1 cellular context compared by ENCODE assay signal in the genomic region with DNA sequence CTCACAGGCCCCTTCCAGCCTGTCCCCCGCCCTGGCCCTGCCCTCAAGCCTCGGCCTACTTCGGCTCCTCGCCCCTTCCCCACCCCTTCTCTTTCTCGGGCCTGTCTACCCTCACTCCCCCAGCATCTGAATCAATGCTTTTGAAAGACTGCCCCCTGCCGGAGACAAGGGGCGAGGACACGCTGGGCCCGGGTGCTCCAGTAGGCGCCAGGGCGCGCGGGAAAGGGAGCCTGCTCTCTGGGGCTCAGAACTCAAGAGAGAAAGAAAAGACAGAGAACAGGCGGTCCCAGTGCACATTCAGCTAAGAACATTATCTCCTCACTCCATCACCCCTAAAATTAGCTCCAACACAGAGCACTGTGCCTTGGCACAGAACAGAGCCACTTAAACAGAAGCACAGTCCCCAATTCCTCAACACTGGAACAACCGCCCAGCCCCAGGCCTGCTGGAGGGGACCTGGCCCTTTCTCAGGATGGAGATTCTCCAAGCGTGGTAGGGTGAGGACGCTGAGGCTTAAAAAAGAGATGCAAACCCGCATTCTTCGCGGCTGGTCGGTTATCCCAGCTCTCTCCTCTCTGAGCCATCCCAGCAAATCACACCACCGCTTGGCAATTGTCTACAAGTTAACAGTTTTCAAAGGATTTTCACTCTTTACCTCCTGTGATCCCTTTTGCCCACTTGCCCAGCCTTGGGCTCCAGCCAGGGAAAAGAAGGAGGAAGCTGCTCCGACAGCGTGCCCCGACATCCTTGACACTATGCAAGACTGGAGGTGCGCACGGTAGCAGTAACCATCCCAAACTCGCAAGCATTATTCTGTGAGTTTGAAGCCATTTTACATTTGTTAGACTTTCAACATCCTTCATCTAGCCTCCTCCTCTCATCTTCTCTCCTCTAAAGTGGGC.
TF ChIP-seq lines count a peak whose summit lies in the region.

No MANE protein-coding gene starts in this region.

TF ChIP-seq in K562, 482 proteins besides CTCF, POLR2A, EP300 and RAD21 (continued from another document and continues in another):
- TF ChIP-seq, protein P1, sequence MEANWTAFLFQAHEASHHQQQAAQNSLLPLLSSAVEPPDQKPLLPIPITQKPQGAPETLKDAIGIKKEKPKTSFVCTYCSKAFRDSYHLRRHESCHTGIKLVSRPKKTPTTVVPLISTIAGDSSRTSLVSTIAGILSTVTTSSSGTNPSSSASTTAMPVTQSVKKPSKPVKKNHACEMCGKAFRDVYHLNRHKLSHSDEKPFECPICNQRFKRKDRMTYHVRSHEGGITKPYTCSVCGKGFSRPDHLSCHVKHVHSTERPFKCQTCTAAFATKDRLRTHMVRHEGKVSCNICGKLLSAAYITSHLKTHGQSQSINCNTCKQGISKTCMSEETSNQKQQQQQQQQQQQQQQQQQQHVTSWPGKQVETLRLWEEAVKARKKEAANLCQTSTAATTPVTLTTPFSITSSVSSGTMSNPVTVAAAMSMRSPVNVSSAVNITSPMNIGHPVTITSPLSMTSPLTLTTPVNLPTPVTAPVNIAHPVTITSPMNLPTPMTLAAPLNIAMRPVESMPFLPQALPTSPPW (CRISPR knock-in tag; IDR thresholded peaks at IDR 0.05): peak; percentile 77
- TF ChIP-seq, protein P2, sequence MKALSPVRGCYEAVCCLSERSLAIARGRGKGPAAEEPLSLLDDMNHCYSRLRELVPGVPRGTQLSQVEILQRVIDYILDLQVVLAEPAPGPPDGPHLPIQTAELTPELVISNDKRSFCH (CRISPR knock-in tag; IDR thresholded peaks at IDR 0.05): no peak
- TF ChIP-seq, protein P2 (tag; IDR thresholded peaks at IDR 0.05): no peak
- TF ChIP-seq CHD1 (IDR thresholded peaks at IDR 0.05; ENCODE audit: low read length) (peak; percentile 7), ZBTB7A (IDR thresholded peaks at IDR 0.05; ENCODE audit: borderline replicate concordance, control insufficient read depth, low read depth, low read length) (peak; percentile 80; the same call in 1 of the 2 replicates), RBBP5 (IDR thresholded peaks at IDR 0.05; ENCODE audit: borderline replicate concordance, insufficient read depth, low read length, poor library complexity, severe bottlenecking) (no peak), DDX20 (tag; IDR thresholded peaks at IDR 0.05; ENCODE audit: low read depth) (no peak), TOE1 (IDR thresholded peaks at IDR 0.05; ENCODE audit: borderline replicate concordance) (no peak), TOE1 (CRISPR knock-in tag; IDR thresholded peaks at IDR 0.05; ENCODE audit: borderline replicate concordance, low read depth) (0 out of 2 replicates have a peak, but pooled peaks have one; percentile 13), EP400 (IDR thresholded peaks at IDR 0.05) (no peak), SP1 (CRISPR knock-in tag; IDR thresholded peaks at IDR 0.05) (no peak), HMG20B (CRISPR knock-in tag; IDR thresholded peaks at IDR 0.05) (no peak), SMAD1 (IDR thresholded peaks at IDR 0.05; ENCODE audit: low read depth, low read length, partially characterized antibody) (peak; percentile 23), CEBPB (tag; IDR thresholded peaks at IDR 0.05) (no peak), CBFA2T3 (IDR thresholded peaks at IDR 0.05) (no peak), SMARCA4 (IDR thresholded peaks at IDR 0.05) (peak; percentile 54; the same call in 1 of the 2 replicates), FOXK1 (CRISPR knock-in tag; IDR thresholded peaks at IDR 0.05; ENCODE audit: borderline replicate concordance) (peak; percentile 57; the same call in 1 of the 2 replicates), TBP (optimal IDR thresholded peaks at IDR 0.05; ENCODE audit: low read depth, low read length) (peak; percentile 37), CCNT2 (IDR thresholded peaks at IDR 0.05; ENCODE audit: borderline replicate concordance, extremely low read depth, insufficient read length, low read depth, low read length) (no peak), NONO (IDR thresholded peaks at IDR 0.05; ENCODE audit: low read depth in 2 of 2, low read length in 1 of 2) (0 out of 4 replicates have a peak, but pooled peaks of 1 of the 2 experiments have one; percentile 50), XRCC5 (IDR thresholded peaks at IDR 0.05; ENCODE audit: low read depth, low read length) (peak; percentile 84; the same call in 1 of the 2 replicates), JUND (IDR thresholded peaks at IDR 0.05; ENCODE audit: borderline replicate concordance, low read depth, low read length) (peak; percentile 53; the same call in 1 of the 2 replicates), JUND (tag; IDR thresholded peaks at IDR 0.05; ENCODE audit: borderline replicate concordance, low read depth, low read length) (no peak; the same call in 2 of the 3 replicates), DNMT1 (IDR thresholded peaks at IDR 0.05) (no peak), ZNF217 (CRISPR knock-in tag; IDR thresholded peaks at IDR 0.05) (no peak), ELF4 (CRISPR knock-in tag; IDR thresholded peaks at IDR 0.05) (0 out of 2 replicates have a peak, but pooled peaks have one; percentile 20), ZNF24 (IDR thresholded peaks at IDR 0.05) (peak; percentile 46; the same call in 1 of the 2 replicates), TCF7 (IDR thresholded peaks at IDR 0.05; ENCODE audit: borderline replicate concordance) (0 out of 2 replicates have a peak, but pooled peaks have one; percentile 42), L3MBTL2 (IDR thresholded peaks at IDR 0.05) (peak; percentile 17; the same call in 1 of the 2 replicates), CREB1 (IDR thresholded peaks at IDR 0.05) (no peak), CREB1 (CRISPR knock-in tag; IDR thresholded peaks at IDR 0.05) (peak; percentile 65; the same call in 1 of the 2 replicates), HNRNPUL1 (IDR thresholded peaks at IDR 0.05; ENCODE audit: low read length) (no peak), RFX5 (IDR thresholded peaks at IDR 0.05; ENCODE audit: low read depth, low read length) (no peak), HCFC1 (IDR thresholded peaks at IDR 0.05; ENCODE audit: low read depth, low read length) (peak; percentile 36; the same call in 1 of the 2 replicates)
- TF ChIP-seq, protein P3, sequence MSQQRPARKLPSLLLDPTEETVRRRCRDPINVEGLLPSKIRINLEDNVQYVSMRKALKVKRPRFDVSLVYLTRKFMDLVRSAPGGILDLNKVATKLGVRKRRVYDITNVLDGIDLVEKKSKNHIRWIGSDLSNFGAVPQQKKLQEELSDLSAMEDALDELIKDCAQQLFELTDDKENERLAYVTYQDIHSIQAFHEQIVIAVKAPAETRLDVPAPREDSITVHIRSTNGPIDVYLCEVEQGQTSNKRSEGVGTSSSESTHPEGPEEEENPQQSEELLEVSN (IDR thresholded peaks at IDR 0.05; ENCODE audit: borderline replicate concordance in 1 of 2, extremely low read depth in 1 of 2, insufficient read depth in 1 of 2, insufficient read length in 1 of 2, low read depth in 1 of 2, low read length in 1 of 2, poor library complexity in 1 of 2, severe bottlenecking in 1 of 2): peak; percentile 62 to 93
- TF ChIP-seq, protein P4, sequence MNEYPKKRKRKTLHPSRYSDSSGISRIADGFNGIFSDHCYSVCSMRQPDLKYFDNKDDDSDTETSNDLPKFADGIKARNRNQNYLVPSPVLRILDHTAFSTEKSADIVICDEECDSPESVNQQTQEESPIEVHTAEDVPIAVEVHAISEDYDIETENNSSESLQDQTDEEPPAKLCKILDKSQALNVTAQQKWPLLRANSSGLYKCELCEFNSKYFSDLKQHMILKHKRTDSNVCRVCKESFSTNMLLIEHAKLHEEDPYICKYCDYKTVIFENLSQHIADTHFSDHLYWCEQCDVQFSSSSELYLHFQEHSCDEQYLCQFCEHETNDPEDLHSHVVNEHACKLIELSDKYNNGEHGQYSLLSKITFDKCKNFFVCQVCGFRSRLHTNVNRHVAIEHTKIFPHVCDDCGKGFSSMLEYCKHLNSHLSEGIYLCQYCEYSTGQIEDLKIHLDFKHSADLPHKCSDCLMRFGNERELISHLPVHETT (CRISPR knock-in tag; conservative IDR thresholded peaks at IDR 0.05 in 1 of 2, IDR thresholded peaks at IDR 0.05 in 1 of 2): 0 out of 4 replicates have a peak, but pooled peaks of 1 of the 2 experiments have one; percentile 27
- TF ChIP-seq, protein P5, sequence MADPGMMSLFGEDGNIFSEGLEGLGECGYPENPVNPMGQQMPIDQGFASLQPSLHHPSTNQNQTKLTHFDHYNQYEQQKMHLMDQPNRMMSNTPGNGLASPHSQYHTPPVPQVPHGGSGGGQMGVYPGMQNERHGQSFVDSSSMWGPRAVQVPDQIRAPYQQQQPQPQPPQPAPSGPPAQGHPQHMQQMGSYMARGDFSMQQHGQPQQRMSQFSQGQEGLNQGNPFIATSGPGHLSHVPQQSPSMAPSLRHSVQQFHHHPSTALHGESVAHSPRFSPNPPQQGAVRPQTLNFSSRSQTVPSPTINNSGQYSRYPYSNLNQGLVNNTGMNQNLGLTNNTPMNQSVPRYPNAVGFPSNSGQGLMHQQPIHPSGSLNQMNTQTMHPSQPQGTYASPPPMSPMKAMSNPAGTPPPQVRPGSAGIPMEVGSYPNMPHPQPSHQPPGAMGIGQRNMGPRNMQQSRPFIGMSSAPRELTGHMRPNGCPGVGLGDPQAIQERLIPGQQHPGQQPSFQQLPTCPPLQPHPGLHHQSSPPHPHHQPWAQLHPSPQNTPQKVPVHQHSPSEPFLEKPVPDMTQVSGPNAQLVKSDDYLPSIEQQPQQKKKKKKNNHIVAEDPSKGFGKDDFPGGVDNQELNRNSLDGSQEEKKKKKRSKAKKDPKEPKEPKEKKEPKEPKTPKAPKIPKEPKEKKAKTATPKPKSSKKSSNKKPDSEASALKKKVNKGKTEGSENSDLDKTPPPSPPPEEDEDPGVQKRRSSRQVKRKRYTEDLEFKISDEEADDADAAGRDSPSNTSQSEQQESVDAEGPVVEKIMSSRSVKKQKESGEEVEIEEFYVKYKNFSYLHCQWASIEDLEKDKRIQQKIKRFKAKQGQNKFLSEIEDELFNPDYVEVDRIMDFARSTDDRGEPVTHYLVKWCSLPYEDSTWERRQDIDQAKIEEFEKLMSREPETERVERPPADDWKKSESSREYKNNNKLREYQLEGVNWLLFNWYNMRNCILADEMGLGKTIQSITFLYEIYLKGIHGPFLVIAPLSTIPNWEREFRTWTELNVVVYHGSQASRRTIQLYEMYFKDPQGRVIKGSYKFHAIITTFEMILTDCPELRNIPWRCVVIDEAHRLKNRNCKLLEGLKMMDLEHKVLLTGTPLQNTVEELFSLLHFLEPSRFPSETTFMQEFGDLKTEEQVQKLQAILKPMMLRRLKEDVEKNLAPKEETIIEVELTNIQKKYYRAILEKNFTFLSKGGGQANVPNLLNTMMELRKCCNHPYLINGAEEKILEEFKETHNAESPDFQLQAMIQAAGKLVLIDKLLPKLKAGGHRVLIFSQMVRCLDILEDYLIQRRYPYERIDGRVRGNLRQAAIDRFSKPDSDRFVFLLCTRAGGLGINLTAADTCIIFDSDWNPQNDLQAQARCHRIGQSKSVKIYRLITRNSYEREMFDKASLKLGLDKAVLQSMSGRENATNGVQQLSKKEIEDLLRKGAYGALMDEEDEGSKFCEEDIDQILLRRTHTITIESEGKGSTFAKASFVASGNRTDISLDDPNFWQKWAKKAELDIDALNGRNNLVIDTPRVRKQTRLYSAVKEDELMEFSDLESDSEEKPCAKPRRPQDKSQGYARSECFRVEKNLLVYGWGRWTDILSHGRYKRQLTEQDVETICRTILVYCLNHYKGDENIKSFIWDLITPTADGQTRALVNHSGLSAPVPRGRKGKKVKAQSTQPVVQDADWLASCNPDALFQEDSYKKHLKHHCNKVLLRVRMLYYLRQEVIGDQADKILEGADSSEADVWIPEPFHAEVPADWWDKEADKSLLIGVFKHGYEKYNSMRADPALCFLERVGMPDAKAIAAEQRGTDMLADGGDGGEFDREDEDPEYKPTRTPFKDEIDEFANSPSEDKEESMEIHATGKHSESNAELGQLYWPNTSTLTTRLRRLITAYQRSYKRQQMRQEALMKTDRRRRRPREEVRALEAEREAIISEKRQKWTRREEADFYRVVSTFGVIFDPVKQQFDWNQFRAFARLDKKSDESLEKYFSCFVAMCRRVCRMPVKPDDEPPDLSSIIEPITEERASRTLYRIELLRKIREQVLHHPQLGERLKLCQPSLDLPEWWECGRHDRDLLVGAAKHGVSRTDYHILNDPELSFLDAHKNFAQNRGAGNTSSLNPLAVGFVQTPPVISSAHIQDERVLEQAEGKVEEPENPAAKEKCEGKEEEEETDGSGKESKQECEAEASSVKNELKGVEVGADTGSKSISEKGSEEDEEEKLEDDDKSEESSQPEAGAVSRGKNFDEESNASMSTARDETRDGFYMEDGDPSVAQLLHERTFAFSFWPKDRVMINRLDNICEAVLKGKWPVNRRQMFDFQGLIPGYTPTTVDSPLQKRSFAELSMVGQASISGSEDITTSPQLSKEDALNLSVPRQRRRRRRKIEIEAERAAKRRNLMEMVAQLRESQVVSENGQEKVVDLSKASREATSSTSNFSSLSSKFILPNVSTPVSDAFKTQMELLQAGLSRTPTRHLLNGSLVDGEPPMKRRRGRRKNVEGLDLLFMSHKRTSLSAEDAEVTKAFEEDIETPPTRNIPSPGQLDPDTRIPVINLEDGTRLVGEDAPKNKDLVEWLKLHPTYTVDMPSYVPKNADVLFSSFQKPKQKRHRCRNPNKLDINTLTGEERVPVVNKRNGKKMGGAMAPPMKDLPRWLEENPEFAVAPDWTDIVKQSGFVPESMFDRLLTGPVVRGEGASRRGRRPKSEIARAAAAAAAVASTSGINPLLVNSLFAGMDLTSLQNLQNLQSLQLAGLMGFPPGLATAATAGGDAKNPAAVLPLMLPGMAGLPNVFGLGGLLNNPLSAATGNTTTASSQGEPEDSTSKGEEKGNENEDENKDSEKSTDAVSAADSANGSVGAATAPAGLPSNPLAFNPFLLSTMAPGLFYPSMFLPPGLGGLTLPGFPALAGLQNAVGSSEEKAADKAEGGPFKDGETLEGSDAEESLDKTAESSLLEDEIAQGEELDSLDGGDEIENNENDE (IDR thresholded peaks at IDR 0.05; ENCODE audit: low read depth, low read length): no peak
- TF ChIP-seq, protein P6, sequence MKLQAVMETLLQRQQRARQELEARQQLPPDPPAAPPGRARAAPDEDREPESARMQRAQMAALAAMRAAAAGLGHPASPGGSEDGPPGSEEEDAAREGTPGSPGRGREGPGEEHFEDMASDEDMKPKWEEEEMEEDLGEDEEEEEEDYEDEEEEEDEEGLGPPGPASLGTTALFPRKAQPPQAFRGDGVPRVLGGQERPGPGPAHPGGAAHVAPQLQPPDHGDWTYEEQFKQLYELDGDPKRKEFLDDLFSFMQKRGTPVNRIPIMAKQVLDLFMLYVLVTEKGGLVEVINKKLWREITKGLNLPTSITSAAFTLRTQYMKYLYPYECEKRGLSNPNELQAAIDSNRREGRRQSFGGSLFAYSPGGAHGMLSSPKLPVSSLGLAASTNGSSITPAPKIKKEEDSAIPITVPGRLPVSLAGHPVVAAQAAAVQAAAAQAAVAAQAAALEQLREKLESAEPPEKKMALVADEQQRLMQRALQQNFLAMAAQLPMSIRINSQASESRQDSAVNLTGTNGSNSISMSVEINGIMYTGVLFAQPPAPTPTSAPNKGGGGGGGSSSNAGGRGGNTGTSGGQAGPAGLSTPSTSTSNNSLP (IDR thresholded peaks at IDR 0.05; ENCODE audit: borderline replicate concordance, low read depth, low read length): no peak
- TF ChIP-seq, protein P7, sequence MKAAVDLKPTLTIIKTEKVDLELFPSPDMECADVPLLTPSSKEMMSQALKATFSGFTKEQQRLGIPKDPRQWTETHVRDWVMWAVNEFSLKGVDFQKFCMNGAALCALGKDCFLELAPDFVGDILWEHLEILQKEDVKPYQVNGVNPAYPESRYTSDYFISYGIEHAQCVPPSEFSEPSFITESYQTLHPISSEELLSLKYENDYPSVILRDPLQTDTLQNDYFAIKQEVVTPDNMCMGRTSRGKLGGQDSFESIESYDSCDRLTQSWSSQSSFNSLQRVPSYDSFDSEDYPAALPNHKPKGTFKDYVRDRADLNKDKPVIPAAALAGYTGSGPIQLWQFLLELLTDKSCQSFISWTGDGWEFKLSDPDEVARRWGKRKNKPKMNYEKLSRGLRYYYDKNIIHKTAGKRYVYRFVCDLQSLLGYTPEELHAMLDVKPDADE (conservative IDR thresholded peaks at IDR 0.05; ENCODE audit: control insufficient read depth, low read depth, low read length): 0 out of 2 replicates have a peak, but pooled peaks have one; percentile 51
